1 cellular context compared by ENCODE assay signal in the genomic region with DNA sequence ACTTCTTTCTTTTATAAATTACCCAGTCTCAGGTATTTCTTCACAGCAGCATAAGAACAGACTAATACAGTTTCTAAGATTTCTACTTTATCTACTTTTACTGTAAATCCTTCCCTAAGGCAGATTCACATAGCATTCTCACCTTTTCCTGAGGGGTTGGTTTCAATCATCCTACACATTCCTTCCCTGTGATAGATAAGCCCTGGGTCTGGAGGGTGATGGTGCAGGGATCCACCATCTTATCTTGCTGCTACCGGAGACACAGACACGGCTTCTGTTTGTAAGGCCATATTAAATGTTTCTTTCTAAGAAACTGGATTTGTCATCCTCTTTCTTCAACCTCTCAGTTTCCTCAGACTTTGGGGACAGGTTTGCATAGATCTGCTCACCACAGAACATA.
TF ChIP-seq lines count a peak whose summit lies in the region.

No MANE protein-coding gene starts in this region.

TF ChIP-seq in H1, 55 proteins besides CTCF, POLR2A, EP300 and RAD21 (continued from another document):
- TF ChIP-seq HDAC2 (IDR thresholded peaks at IDR 0.05; ENCODE audit: borderline replicate concordance in 1 of 2, low read depth in 2 of 2, low read length in 2 of 2) (no peak), CBX5 (IDR thresholded peaks at IDR 0.05; ENCODE audit: low read depth, low read length) (no peak), CHD2 (IDR thresholded peaks at IDR 0.05; ENCODE audit: low read length) (no peak), TAF7 (optimal IDR thresholded peaks at IDR 0.05; ENCODE audit: borderline replicate concordance, low read depth, low read length) (no peak), FOSL1 (IDR thresholded peaks at IDR 0.05; ENCODE audit: insufficient read depth, low read depth, low read length) (no peak), SRF (IDR thresholded peaks at IDR 0.05; ENCODE audit: low read depth, low read length) (no peak), MAFK (IDR thresholded peaks at IDR 0.05; ENCODE audit: low read depth, low read length) (no peak), ZNF274 (IDR thresholded peaks at IDR 0.05; ENCODE audit: borderline replicate concordance, extremely low read depth, low read length) (no peak)
TF ChIP-seq in H1: peak in this region for 0.
